In the genomic region with DNA sequence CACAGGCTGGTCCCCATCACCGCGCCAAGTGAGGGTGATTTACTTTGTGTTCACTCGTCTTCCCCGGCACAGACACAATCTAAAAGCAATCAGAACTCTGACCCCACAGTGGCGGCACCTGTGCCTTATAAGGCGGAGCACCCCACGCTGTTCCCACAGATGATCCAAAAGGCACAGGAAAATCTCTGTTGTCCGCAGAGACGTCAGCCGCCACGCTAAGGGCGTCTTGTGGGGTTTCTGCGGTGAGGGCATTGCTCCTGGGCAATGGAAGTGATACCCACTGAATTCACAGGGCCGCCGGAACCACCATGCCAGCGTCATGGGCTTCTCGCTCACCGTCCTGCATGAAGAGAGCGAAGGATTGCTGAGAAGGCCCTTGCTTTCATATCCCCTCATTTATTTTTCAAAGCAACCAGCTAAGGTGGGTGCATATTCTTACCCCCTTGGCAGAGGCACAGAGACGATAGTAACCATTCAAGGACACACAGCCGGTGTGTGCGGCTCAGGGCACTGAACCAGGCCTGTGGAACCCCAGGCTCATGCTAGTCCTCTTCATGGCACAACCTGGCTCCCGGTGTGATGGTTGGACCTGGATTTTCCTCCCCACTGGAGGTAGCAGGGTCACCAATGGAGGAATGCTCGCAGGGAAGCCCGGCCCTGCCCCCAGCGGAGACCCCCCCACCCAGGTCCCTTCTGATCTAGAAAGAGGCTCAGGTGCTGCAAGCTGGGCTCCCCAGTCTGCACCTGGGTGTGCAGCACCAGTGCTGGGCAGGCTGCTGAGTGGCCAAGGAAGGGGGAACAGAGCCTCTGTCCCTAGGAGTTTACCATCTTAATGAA, we compare ENCODE assay signal across 17 cellular contexts.
A peak's percentile ranks its signal among the peaks of the same experiment; 100 is the strongest.
DNase-seq lines count a peak whose midpoint lies in the region; ATAC-seq, FAIRE-seq and TF ChIP-seq lines count a peak whose summit lies in the region.
"Had no signal": no experiment of that assay in that cellular context is flagged by ENCODE, and none has a peak within 500 bp of the region (broad histone marks: within the 10 kb centered on the region; RNA-seq: fewer than 3 reads in every experiment).

No MANE protein-coding gene starts in this region.

- H3K9me3 ChIP-seq in HepG2 (ENCODE audit: low read length) (no peaks in the 10 kb centered on the region), right lobe of liver (no peaks in the 10 kb centered on the region), sigmoid colon (no peaks in the 10 kb centered on the region), HAP-1 (no peaks in the 10 kb centered on the region)
- H3K9me3 ChIP-seq: BLaER1, Caco-2 had no signal

- H3K79me2 ChIP-seq in HepG2 (ENCODE audit: insufficient read depth, low read length) = no peaks in the 10 kb centered on the region

- no peak overlapping the region for H3K4me3 ChIP-seq in HepG2 (replicated peaks in 1 of 3; ENCODE audit: insufficient read depth in 1 of 3, low read depth in 2 of 3, low read length in 3 of 3)
- H3K4me3 ChIP-seq in right lobe of liver = no peak overlapping the region
- H3K4me3 ChIP-seq in sigmoid colon = no peak overlapping the region
- no peak overlapping the region for H3K4me3 ChIP-seq in HAP-1
- H3K4me3 ChIP-seq: BLaER1 had no signal

- WGBS in HepG2 (ENCODE audit: low lambda C conversion rate) = 43% methylated on average over 9 of the region's 26 CpGs
- WGBS in right lobe of liver (ENCODE audit: insufficient coverage, low coverage, low lambda C conversion rate, missing lambda C conversion rate) = 50% methylated on average over 16 of the region's 26 CpGs
- WGBS in sigmoid colon, 2 donors = 84 to 89% methylated on average over 26 of the region's 26 CpGs

- intact Hi-C loops in HepG2 (cut with micrococcal nuclease; ENCODE audit: unreplicated experiment) (no loop called here), right lobe of liver (cut with DNase I) (no loop called here), sigmoid colon (cut with DNase I) (no loop called here)

- FAIRE-seq in HepG2 (lab: Jason Lieb, UNC) = no peak
- FAIRE-seq: GM19239 had no signal

- POLR2A ChIA-PET in HepG2 (lab: Yijun Ruan, JAX) = no interaction called here

- no peak for TF ChIP-seq EP300 in HepG2 (IDR thresholded peaks at IDR 0.05; ENCODE audit: low read depth in 2 of 2, low read length in 2 of 2)
- TF ChIP-seq EP300 in HepG2 (CRISPR knock-in tag; IDR thresholded peaks at IDR 0.05; ENCODE audit: borderline replicate concordance) = no peak
- TF ChIP-seq EP300 in sigmoid colon (IDR thresholded peaks at IDR 0.05) = no peak

- TF ChIP-seq POLR2A in HepG2 (IDR thresholded peaks at IDR 0.05; ENCODE audit: insufficient read depth in 1 of 2, low read depth in 2 of 2, low read length in 2 of 2) (no peak), right lobe of liver (IDR thresholded peaks at IDR 0.05) (no peak), sigmoid colon (IDR thresholded peaks at IDR 0.05) (no peak)

- peaks cover 12 to 32% of the 10 kb centered on the region in 2 experiments; a peak in 4 of 5 replicates for H3K27me3 ChIP-seq in HepG2 (ENCODE audit: control insufficient read depth in 1 of 2, insufficient read depth in 2 of 2, low read length in 2 of 2)
- no peaks in the 10 kb centered on the region for H3K27me3 ChIP-seq in right lobe of liver
- no peaks in the 10 kb centered on the region for H3K27me3 ChIP-seq in sigmoid colon
- H3K27me3 ChIP-seq in HAP-1 (ENCODE audit: low read depth) = no peaks in the 10 kb centered on the region
- H3K27me3 ChIP-seq: BLaER1 had no signal

- TF ChIP-seq CTCF in HepG2 (CRISPR knock-in tag; IDR thresholded peaks at IDR 0.05) (no peak), right lobe of liver (IDR thresholded peaks at IDR 0.05) (no peak), sigmoid colon (IDR thresholded peaks at IDR 0.05) (no peak)

- H3K4me1 ChIP-seq in HepG2 (ENCODE audit: insufficient read depth, low read length) (no peaks in the 10 kb centered on the region), right lobe of liver (no peaks in the 10 kb centered on the region), sigmoid colon (no peaks in the 10 kb centered on the region), HAP-1 (no peaks in the 10 kb centered on the region)
- H3K4me1 ChIP-seq: Caco-2 had no signal

- in situ Hi-C loops in HepG2 (cut with HindIII; ENCODE audit: extremely low pct_ligation_motif_present, low pct_unique_long_range_greater_than_20kb) = no loop called here
- in situ Hi-C loops in HAP-1 (cut with MboI; ENCODE audit: low sequenced_read_pairs) = no loop called here

- BruUV-seq in HepG2 (replicated peaks; lab: Mats Ljungman, UMichigan) = no TSS peak

- no peak for TF ChIP-seq RAD21 in HepG2 (CRISPR knock-in tag; IDR thresholded peaks at IDR 0.05)

- ATAC-seq in HepG2 = no peak
- no peak for ATAC-seq in right lobe of liver
- no peak for ATAC-seq in left lobe of liver
- no peak for ATAC-seq in HG03520 (IDR thresholded peaks at IDR 0.05; ENCODE audit: unreplicated experiment)

- DNase-seq in HepG2 (ENCODE audit: low spot score) (no peak), right lobe of liver (no peak), left lobe of liver (ENCODE audit: low spot score) (peak; percentile 21), sigmoid colon (peak; percentile 42), HAP-1 (ENCODE audit: low spot score in 2 of 2) (no peak), NCI-H1930 (lab: John Stamatoyannopoulos, UW) (no peak)
- DNase-seq: 8988T; AML-193; Caco-2; CD8-positive, alpha-beta memory T cell; GF-D8; GOT3; HCEC 1CT; HFFc6 had no signal

- no peak overlapping the region for H3K4me2 ChIP-seq in HepG2 (ENCODE audit: low read depth, low read length)
- H3K4me2 ChIP-seq: BLaER1 had no signal

- H3K36me3 ChIP-seq in HepG2 (replicated peaks in 1 of 2; ENCODE audit: control insufficient read depth in 1 of 2, insufficient read depth in 2 of 2, low read length in 2 of 2) = no peaks in the 10 kb centered on the region
- no peaks in the 10 kb centered on the region for H3K36me3 ChIP-seq in right lobe of liver
- H3K36me3 ChIP-seq in sigmoid colon = no peaks in the 10 kb centered on the region
- no peaks in the 10 kb centered on the region for H3K36me3 ChIP-seq in HAP-1 (replicated peaks)
- H3K36me3 ChIP-seq: BLaER1 had no signal

- H3K27ac ChIP-seq in HepG2 (ENCODE audit: extremely low read length, insufficient read depth, low read length) (no peak overlapping the region), right lobe of liver (no peak overlapping the region), sigmoid colon (no peak overlapping the region)
- H3K27ac ChIP-seq: BLaER1 had no signal

- no peak overlapping the region for H2AFZ ChIP-seq in HepG2 (ENCODE audit: low read length)

- H3K9ac ChIP-seq in HepG2 (ENCODE audit: insufficient read depth, low read depth, low read length) = no peak overlapping the region
- H3K9ac ChIP-seq: BLaER1 had no signal

- CTCF ChIA-PET in HepG2 (lab: Yijun Ruan, JAX; ENCODE audit: low intra/inter-chr PET ratio, low total read pairs) = no interaction called here

- H4K20me1 ChIP-seq in HepG2 (ENCODE audit: insufficient read depth, low read length) = no peaks in the 10 kb centered on the region
- H4K20me1 ChIP-seq: BLaER1 had no signal

TF ChIP-seq in HepG2, 621 proteins besides CTCF, POLR2A, EP300 and RAD21:
- TF ChIP-seq ZNF768 (CRISPR knock-in tag; IDR thresholded peaks at IDR 0.05) (peak; percentile 21; the same call in 1 of the 2 replicates), JDP2 (CRISPR knock-in tag; IDR thresholded peaks at IDR 0.05; ENCODE audit: borderline replicate concordance) (no peak)
TF ChIP-seq in HepG2: peak in this region for 1.

Comparison
In these comparisons a context has a peak if more than half of its experiments do, and no peak if none do; other contexts are left out.
1. DNase-seq: peak in left lobe of liver (single experiment) and sigmoid colon (single experiment); none in HepG2 (single experiment), right lobe of liver (0 of 3), HAP-1 (0 of 2) and NCI-H1930 (0 of 2).